Comparison of ENCODE assay signal across 8 cellular contexts in the genomic region with DNA sequence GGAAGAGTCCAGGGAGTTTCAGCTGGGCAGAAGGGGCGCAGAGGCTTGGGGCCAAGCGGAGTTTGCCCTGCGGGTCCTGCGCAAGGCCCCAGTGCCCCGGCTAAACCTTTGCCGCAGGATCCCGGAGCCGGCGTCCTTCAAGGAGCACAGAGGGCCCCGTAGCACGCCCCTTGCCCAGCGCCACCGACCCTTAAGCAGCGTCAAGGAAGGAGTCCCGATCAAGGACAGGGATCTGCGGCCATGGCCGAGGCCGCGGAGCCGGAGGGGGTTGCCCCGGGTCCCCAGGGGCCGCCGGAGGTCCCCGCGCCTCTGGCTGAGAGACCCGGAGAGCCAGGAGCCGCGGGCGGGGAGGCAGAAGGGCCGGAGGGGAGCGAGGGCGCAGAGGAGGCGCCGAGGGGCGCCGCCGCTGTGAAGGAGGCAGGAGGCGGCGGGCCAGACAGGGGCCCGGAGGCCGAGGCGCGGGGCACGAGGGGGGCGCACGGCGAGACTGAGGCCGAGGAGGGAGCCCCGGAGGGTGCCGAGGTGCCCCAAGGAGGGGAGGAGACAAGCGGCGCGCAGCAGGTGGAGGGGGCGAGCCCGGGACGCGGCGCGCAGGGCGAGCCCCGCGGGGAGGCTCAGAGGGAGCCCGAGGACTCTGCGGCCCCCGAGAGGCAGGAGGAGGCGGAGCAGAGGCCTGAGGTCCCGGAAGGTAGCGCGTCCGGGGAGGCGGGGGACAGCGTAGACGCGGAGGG. TPM values are rescaled to one million over a fixed set of nuclear protein-coding genes. Genes with fewer than 3 reads are reported as not detected.
DNase-seq lines count a peak whose midpoint lies in the region; ATAC-seq, FAIRE-seq and TF ChIP-seq lines count a peak whose summit lies in the region.
"Had no signal": no experiment of that assay in that cellular context is flagged by ENCODE, and none has a peak within 500 bp of the region (broad histone marks: within the 10 kb centered on the region; RNA-seq: fewer than 3 reads in every experiment).

No MANE protein-coding gene starts in this region.

- H3K4me3 ChIP-seq in Jurkat, Clone E6-1 (ENCODE audit: low read length): peak overlapping the region; percentile 24; the same call in 1 of the 2 replicates
- peak overlapping the region; percentile 41 to 57 (median 46) for H3K4me3 ChIP-seq in esophagus muscularis mucosa
- H3K4me3 ChIP-seq in prostate gland: peak overlapping the region; percentile 34 to 46

- ATAC-seq in GM19438 (IDR thresholded peaks at IDR 0.05; ENCODE audit: low read depth, unreplicated experiment): peak; percentile 66

- H3K9me3 ChIP-seq in esophagus muscularis mucosa (no peaks in the 10 kb centered on the region), prostate gland (no peaks in the 10 kb centered on the region)

- TF ChIP-seq POLR2A in esophagus muscularis mucosa (IDR thresholded peaks at IDR 0.05; ENCODE audit: low read depth): no peak
- TF ChIP-seq POLR2A in prostate gland (IDR thresholded peaks at IDR 0.05): no peak

- H3K36me3 ChIP-seq in esophagus muscularis mucosa (no peaks in the 10 kb centered on the region), prostate gland (no peaks in the 10 kb centered on the region)

- FAIRE-seq in frontal cortex (lab: Jason Lieb, UNC): no peak
- FAIRE-seq: islet of Langerhans had no signal

- 1% methylated on average over 14 of the region's 74 CpGs for WGBS in esophagus muscularis mucosa
- WGBS in prostate gland: 21% methylated on average over 72 of the region's 74 CpGs

- H3K27me3 ChIP-seq in esophagus muscularis mucosa: peaks cover 0 to 69% (median 30%) of the 10 kb centered on the region in 4 donors
- no peaks in the 10 kb centered on the region for H3K27me3 ChIP-seq in prostate gland (replicated peaks; ENCODE audit: insufficient read depth)

- H3K27ac ChIP-seq in esophagus muscularis mucosa (replicated peaks in 1 of 4) (peak overlapping the region in 1 of 4 donors; percentile 20), prostate gland (peak overlapping the region; percentile 65 to 67)

- peaks cover 13 to 24% (median 21%) of the 10 kb centered on the region in 4 donors for H3K4me1 ChIP-seq in esophagus muscularis mucosa
- H3K4me1 ChIP-seq in prostate gland (replicated peaks): no peaks in the 10 kb centered on the region

- DNase-seq in Jurkat, Clone E6-1 (ENCODE audit: low read depth, low spot score): no peak
- no peak for DNase-seq in esophagus muscularis mucosa (ENCODE audit: extremely low spot score)
- DNase-seq in prostate gland (ENCODE audit: low spot score): no peak
- DNase-seq in frontal cortex (ENCODE audit: low spot score in 2 of 2): no peak
- no peak for DNase-seq in NOMO-1 (lab: John Stamatoyannopoulos, UW; ENCODE audit: unreplicated experiment in 2 of 2)
- no peak for DNase-seq in LoVo (ENCODE audit: low spot score)

- intact Hi-C loops in esophagus muscularis mucosa (cut with DNase I): no loop called here
- intact Hi-C loops in prostate gland (cut with DNase I): no loop called here

- no peak for TF ChIP-seq EP300 in esophagus muscularis mucosa (IDR thresholded peaks at IDR 0.05)

- TF ChIP-seq CTCF in esophagus muscularis mucosa (IDR thresholded peaks at IDR 0.05): no peak
- no peak for TF ChIP-seq CTCF in prostate gland (IDR thresholded peaks at IDR 0.05)

RNA-seq across cellular contexts. Expression of a gene that starts 0.5 kb away (rescaled TPM):
- polyA plus RNA-seq in Jurkat, Clone E6-1 (2012; ENCODE audit: insufficient read depth, insufficient read length): 1.4 TPM
- total RNA-seq in esophagus muscularis mucosa (1 to 10 TPM in 1 of 4 donors, under 1 TPM in 3; under 0.01 to 1.9 (median 0.39) TPM), prostate gland (1 to 10 TPM; 3.4 to 7.0 TPM), frontal cortex (under 0.01 TPM)

RNA-seq across cellular contexts. Expression of a gene that starts 54.4 kb away (rescaled TPM):
- 19.6 TPM for polyA plus RNA-seq in Jurkat, Clone E6-1 (2012; ENCODE audit: insufficient read depth, insufficient read length)
- total RNA-seq in esophagus muscularis mucosa (10 to 100 TPM; 32.4 to 58.8 (median 37.9) TPM), prostate gland (10 to 100 TPM; 12.0 to 14.1 TPM), frontal cortex (88.0 TPM)
